9 cellular contexts compared by ENCODE assay signal in genomic region chr1:207797229-207797973, GRCh38. TPM values are rescaled to one million over a fixed set of nuclear protein-coding genes. Genes with fewer than 3 reads are reported as not detected.
A peak's percentile ranks its signal among the peaks of the same experiment; 100 is the strongest.
DNase-seq lines count a peak whose midpoint lies in the region; ATAC-seq and TF ChIP-seq lines count a peak whose summit lies in the region.
"Had no signal": no experiment of that assay in that cellular context is flagged by ENCODE, and none has a peak within 500 bp of the region (broad histone marks: within the 10 kb centered on the region; RNA-seq: fewer than 3 reads in every experiment).

No MANE protein-coding gene starts in this region.

- H3K9me3 Mint-ChIP-seq in naive thymus-derived CD4-positive, alpha-beta T cell: no peaks in the 10 kb centered on the region
- no peaks in the 10 kb centered on the region for H3K9me3 Mint-ChIP-seq in stimulated activated naive B cell treated with anti-CD40 and anti-IgM and Interleukin-4, amounts not matched to agents 10 μg/mL and 1 μg/mL and 100 μg/mL, for 72 hours
- H3K9me3 Mint-ChIP-seq: IgD-negative memory B cell had no signal

- 53% methylated on average over 7 of the region's 7 CpGs for WGBS in esophagus muscularis mucosa

- H3K4me3 Mint-ChIP-seq in naive thymus-derived CD4-positive, alpha-beta T cell: no peak overlapping the region
- no peak overlapping the region for H3K4me3 Mint-ChIP-seq in stimulated activated naive B cell treated with anti-CD40 and anti-IgM and Interleukin-4, amounts not matched to agents 10 μg/mL and 1 μg/mL and 100 μg/mL, for 72 hours

- POLR2A ChIA-PET in naive thymus-derived CD4-positive, alpha-beta T cell (lab: Charles Lee): interaction anchor here (0.6 to 1.3 kb wide), 7 partner anchors 14 to 99 kb away, joined by 3 to 10 read pairs (median 5); no protein-coding TSS in a partner anchor

- H3K4me1 Mint-ChIP-seq in naive thymus-derived CD4-positive, alpha-beta T cell: peaks cover 24 to 48% (median 35%) of the 10 kb centered on the region in 7 donors
- peaks cover 11 to 45% of the 10 kb centered on the region in 2 donors for H3K4me1 Mint-ChIP-seq in stimulated activated naive B cell treated with anti-CD40 and anti-IgM and Interleukin-4, amounts not matched to agents 10 μg/mL and 1 μg/mL and 100 μg/mL, for 72 hours

- H3K36me3 Mint-ChIP-seq in naive thymus-derived CD4-positive, alpha-beta T cell: peaks cover 0 to 10% (median 5%) of the 10 kb centered on the region in 5 donors
- H3K36me3 Mint-ChIP-seq in stimulated activated naive B cell treated with anti-CD40 and anti-IgM and Interleukin-4, amounts not matched to agents 10 μg/mL and 1 μg/mL and 100 μg/mL, for 72 hours: peaks cover 25 to 38% of the 10 kb centered on the region in 2 donors

- TF ChIP-seq POLR2A in esophagus muscularis mucosa (IDR thresholded peaks at IDR 0.05; ENCODE audit: low read depth): no peak

- CTCF ChIA-PET in naive thymus-derived CD4-positive, alpha-beta T cell (lab: Charles Lee): interaction anchor here (0.6 to 3.7 kb wide), 37 partner anchors 9 to 1984 kb away, joined by 3 to 18 read pairs (median 5); no protein-coding TSS in a partner anchor

- peak; percentile 75 to 85 (median 83) for TF ChIP-seq CTCF in esophagus muscularis mucosa (IDR thresholded peaks at IDR 0.05)

- intact Hi-C loops in esophagus muscularis mucosa (cut with DNase I): loop anchor here (5.0 to 10.0 kb wide), 2 partner anchors 45 to 143 kb away; partner anchors contain the start of gene CD46
- intact Hi-C loops in naive thymus-derived CD4-positive, alpha-beta T cell (cut with micrococcal nuclease): loop anchor here (1.0 to 5.0 kb wide), 9 partner anchors 25 to 166 kb away; partner anchors contain the start of gene CD46 (in 2 of the 2)

- no peaks in the 10 kb centered on the region for H3K9me3 ChIP-seq in esophagus muscularis mucosa
- no peaks in the 10 kb centered on the region for H3K9me3 ChIP-seq in naive thymus-derived CD4-positive, alpha-beta T cell (ENCODE audit: control insufficient read depth in 2 of 3, low read length in 3 of 3)

- H3K27me3 Mint-ChIP-seq in naive thymus-derived CD4-positive, alpha-beta T cell: no peaks in the 10 kb centered on the region
- H3K27me3 Mint-ChIP-seq in stimulated activated naive B cell treated with anti-CD40 and anti-IgM and Interleukin-4, amounts not matched to agents 10 μg/mL and 1 μg/mL and 100 μg/mL, for 72 hours: no peaks in the 10 kb centered on the region
- H3K27me3 Mint-ChIP-seq: IgD-negative memory B cell had no signal

- ATAC-seq in GM19455 (IDR thresholded peaks at IDR 0.05; ENCODE audit: unreplicated experiment): peak; percentile 80
- ATAC-seq in naive thymus-derived CD4-positive, alpha-beta T cell: peak; percentile 88
- ATAC-seq in stimulated activated naive B cell treated with anti-CD40 and anti-IgM and Interleukin-4, amounts not matched to agents 10 μg/mL and 1 μg/mL and 100 μg/mL, for 72 hours (replicated peaks): peak; percentile 90 to 92

- peaks cover 7 to 14% (median 12%) of the 10 kb centered on the region in 4 donors for H3K4me1 ChIP-seq in esophagus muscularis mucosa
- H3K4me1 ChIP-seq in naive thymus-derived CD4-positive, alpha-beta T cell (ENCODE audit: control insufficient read depth in 2 of 2, insufficient read depth in 2 of 2, low read length in 2 of 2): peaks cover 9 to 20% of the 10 kb centered on the region in 2 donors

- no peak overlapping the region for H3K4me3 ChIP-seq in esophagus muscularis mucosa
- H3K4me3 ChIP-seq in naive thymus-derived CD4-positive, alpha-beta T cell (ENCODE audit: low read length): no peak overlapping the region

- DNase-seq in CD1c-positive myeloid dendritic cell (ENCODE audit: extremely low spot score) (peak; percentile 86), HS-27A (ENCODE audit: low read depth) (peak; percentile 58), OCI-M2 (lab: John Stamatoyannopoulos, UW; ENCODE audit: unreplicated experiment) (peak; percentile 13), activated T-cell treated with anti-CD3 and anti-CD28 coated beads for 24 hours (ENCODE audit: low read depth) (peak; percentile 70), esophagus muscularis mucosa (ENCODE audit: extremely low spot score) (no peak)
- DNase-seq in naive thymus-derived CD4-positive, alpha-beta T cell: peak; percentile 46 to 69 (median 63)
- DNase-seq in stimulated activated naive B cell treated with anti-CD40 and anti-IgM and Interleukin-4, amounts not matched to agents 10 μg/mL and 1 μg/mL and 100 μg/mL, for 72 hours: peak; percentile 59

- peak overlapping the region in 4 of 9 donors; percentile 13 to 72 (median 58) for H3K27ac Mint-ChIP-seq in naive thymus-derived CD4-positive, alpha-beta T cell
- H3K27ac Mint-ChIP-seq in stimulated activated naive B cell treated with anti-CD40 and anti-IgM and Interleukin-4, amounts not matched to agents 10 μg/mL and 1 μg/mL and 100 μg/mL, for 72 hours: peak overlapping the region; percentile 47

- peaks cover 12 to 52% (median 36%) of the 10 kb centered on the region in 4 donors for H3K36me3 ChIP-seq in esophagus muscularis mucosa
- H3K36me3 ChIP-seq in naive thymus-derived CD4-positive, alpha-beta T cell (ENCODE audit: control insufficient read depth in 2 of 3, insufficient read depth in 3 of 3, low read length in 3 of 3): peaks cover 5 to 23% (median 7%) of the 10 kb centered on the region in 3 experiments

- TF ChIP-seq EP300 in esophagus muscularis mucosa (IDR thresholded peaks at IDR 0.05): no peak

- no peaks in the 10 kb centered on the region for H3K27me3 ChIP-seq in esophagus muscularis mucosa
- no peaks in the 10 kb centered on the region for H3K27me3 ChIP-seq in naive thymus-derived CD4-positive, alpha-beta T cell (ENCODE audit: control insufficient read depth in 2 of 2, insufficient read depth in 2 of 2, low read length in 2 of 2)

- peak overlapping the region in 3 of 4 donors; percentile 18 to 54 (median 35) for H3K27ac ChIP-seq in esophagus muscularis mucosa (replicated peaks in 1 of 4)
- H3K27ac ChIP-seq in naive thymus-derived CD4-positive, alpha-beta T cell (ENCODE audit: low read depth, low read length): no peak overlapping the region

RNA-seq across cellular contexts. Expression of gene CD46, which starts 45.5 kb away (rescaled TPM):
- 10 to 100 TPM; 65.6 to 86.4 (median 69.2) TPM for total RNA-seq in esophagus muscularis mucosa
- total RNA-seq in naive thymus-derived CD4-positive, alpha-beta T cell: 100 to 1,000 TPM; 121 to 216 (median 127) TPM
- 100 to 1,000 TPM; 109 to 165 TPM for polyA plus RNA-seq in naive thymus-derived CD4-positive, alpha-beta T cell
